Comparison of ENCODE assay signal across 1 cellular context in the genomic region with DNA sequence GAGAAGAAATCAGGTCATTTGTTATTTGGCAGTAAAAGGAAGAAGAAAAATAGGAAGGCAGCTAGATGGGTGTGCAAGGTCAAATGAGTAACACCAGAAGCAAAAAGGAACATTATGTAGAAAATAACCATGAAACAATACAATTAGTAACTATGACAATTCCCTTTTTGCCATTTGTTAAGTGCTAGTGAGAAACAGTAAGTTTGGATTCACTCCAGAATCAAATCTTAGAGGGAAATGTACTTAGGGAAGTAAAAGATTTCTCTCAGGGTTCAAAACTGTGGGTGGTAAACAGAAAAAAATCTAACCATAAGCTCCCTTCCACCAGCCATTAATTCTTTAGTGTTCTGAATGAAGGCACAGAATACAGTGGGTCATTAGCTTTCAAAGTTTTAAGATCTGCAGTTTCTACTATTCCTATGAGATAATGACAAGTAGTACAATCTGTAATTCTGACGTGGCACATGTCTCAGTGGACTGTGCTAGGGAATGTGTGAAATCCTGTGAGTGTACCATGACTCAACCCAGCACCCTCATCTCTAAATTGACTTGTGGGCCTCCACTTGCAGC.
TF ChIP-seq lines count a peak whose summit lies in the region.

No MANE protein-coding gene starts in this region.

TF ChIP-seq in SK-N-SH, 30 proteins besides CTCF, POLR2A, EP300 and RAD21 (continued from another document):
- TF ChIP-seq TEAD4 (IDR thresholded peaks at IDR 0.05; ENCODE audit: borderline replicate concordance, insufficient read depth) (no peak), EZH2phosphoT487 (IDR thresholded peaks at IDR 0.05; ENCODE audit: borderline replicate concordance, low read depth) (no peak), GABPA (IDR thresholded peaks at IDR 0.05; ENCODE audit: low read depth) (no peak), REST (IDR thresholded peaks at IDR 0.05; ENCODE audit: low read depth, low read length) (no peak), FOXM1 (IDR thresholded peaks at IDR 0.05; ENCODE audit: low read depth) (no peak), TAF1 (IDR thresholded peaks at IDR 0.05; ENCODE audit: borderline replicate concordance, low read depth, low read length) (no peak), MAX (IDR thresholded peaks at IDR 0.05; ENCODE audit: low read depth) (0 out of 2 replicates have a peak, but pooled peaks have one; percentile 34), CHD2 (IDR thresholded peaks at IDR 0.05; ENCODE audit: low read length, partially characterized antibody) (no peak), RXRA (IDR thresholded peaks at IDR 0.05; ENCODE audit: borderline replicate concordance, low read depth) (no peak), SMC3 (IDR thresholded peaks at IDR 0.05; ENCODE audit: low read depth, low read length) (no peak), ELF1 (IDR thresholded peaks at IDR 0.05) (no peak), TCF12 (IDR thresholded peaks at IDR 0.05) (peak; percentile 55), JUND (IDR thresholded peaks at IDR 0.05) (peak; percentile 51), NRF1 (IDR thresholded peaks at IDR 0.05; ENCODE audit: low read depth, low read length) (no peak), ZBTB33 (IDR thresholded peaks at IDR 0.05; ENCODE audit: borderline replicate concordance, low read depth) (no peak), POLR2AphosphoS5 (IDR thresholded peaks at IDR 0.05; ENCODE audit: low read depth, low read length) (no peak), YY1 (IDR thresholded peaks at IDR 0.05; ENCODE audit: low read depth) (no peak)
- TF ChIP-seq, protein P1, sequence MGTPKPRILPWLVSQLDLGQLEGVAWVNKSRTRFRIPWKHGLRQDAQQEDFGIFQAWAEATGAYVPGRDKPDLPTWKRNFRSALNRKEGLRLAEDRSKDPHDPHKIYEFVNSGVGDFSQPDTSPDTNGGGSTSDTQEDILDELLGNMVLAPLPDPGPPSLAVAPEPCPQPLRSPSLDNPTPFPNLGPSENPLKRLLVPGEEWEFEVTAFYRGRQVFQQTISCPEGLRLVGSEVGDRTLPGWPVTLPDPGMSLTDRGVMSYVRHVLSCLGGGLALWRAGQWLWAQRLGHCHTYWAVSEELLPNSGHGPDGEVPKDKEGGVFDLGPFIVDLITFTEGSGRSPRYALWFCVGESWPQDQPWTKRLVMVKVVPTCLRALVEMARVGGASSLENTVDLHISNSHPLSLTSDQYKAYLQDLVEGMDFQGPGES (IDR thresholded peaks at IDR 0.05; ENCODE audit: low read depth, low read length), result no peak
- TF ChIP-seq, protein P2, sequence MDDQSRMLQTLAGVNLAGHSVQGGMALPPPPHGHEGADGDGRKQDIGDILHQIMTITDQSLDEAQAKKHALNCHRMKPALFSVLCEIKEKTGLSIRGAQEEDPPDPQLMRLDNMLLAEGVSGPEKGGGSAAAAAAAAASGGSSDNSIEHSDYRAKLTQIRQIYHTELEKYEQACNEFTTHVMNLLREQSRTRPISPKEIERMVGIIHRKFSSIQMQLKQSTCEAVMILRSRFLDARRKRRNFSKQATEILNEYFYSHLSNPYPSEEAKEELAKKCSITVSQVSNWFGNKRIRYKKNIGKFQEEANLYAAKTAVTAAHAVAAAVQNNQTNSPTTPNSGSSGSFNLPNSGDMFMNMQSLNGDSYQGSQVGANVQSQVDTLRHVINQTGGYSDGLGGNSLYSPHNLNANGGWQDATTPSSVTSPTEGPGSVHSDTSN (IDR thresholded peaks at IDR 0.05), result peak; percentile 58
